In the genomic region with DNA sequence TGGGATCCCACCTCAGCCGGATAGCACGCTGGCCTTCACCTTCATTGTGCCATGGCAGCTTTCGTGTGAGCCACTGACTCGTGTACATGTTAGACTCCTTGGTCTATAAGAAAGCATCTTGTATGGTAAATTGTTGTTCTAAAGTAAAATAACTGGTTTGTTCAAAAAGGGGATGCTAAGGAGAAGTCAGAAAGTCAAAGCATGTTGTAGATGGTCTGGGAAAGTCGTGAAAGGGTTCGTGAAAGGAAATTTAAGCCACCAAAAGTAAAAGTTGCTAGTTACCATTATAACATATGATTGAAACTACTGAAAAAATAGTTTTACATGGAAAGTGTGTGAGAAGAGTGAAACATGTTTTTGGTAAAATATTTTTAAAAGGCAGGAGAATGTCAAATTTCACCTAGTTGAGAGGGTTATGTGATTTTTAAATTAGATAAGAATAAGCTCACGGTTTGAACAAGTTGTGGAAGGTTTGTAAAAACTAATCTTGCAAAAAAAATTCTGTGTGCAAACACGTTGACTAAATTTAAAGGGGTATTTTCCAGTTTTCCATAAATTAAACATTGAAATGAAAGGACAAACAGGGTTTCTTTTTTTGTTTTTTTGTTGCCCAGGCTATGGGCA, we compare ENCODE assay signal across 26 cellular contexts. TPM values are rescaled to one million over a fixed set of nuclear protein-coding genes. Genes with fewer than 3 reads are reported as not detected.
"Had no signal": no experiment of that assay in that cellular context is flagged by ENCODE, and none has a peak within 500 bp of the region (broad histone marks: within the 10 kb centered on the region; RNA-seq: fewer than 3 reads in every experiment).

No MANE protein-coding gene starts in this region.

- H3K36me3 ChIP-seq: ascending aorta, SJSA1 had no signal

- H3K27ac ChIP-seq: ascending aorta, body of pancreas, SJSA1 had no signal

- H3K36me3 Mint-ChIP-seq: activated CD8-positive, alpha-beta memory T cell treated with anti-CD3 and anti-CD28 coated beads, Interleukin-2, amount 10 ng/mL, durations not matched to agents 7 days and 5 days had no signal

- H3K4me1 ChIP-seq: ascending aorta, body of pancreas, SJSA1 had no signal

- ATAC-seq: activated CD4-positive, CD25-positive, alpha-beta regulatory T cell treated with anti-CD3 and anti-CD28 coated beads, Interleukin-2, amount 50 U/mL, for 24 hours; activated CD8-positive, alpha-beta memory T cell treated with anti-CD3 and anti-CD28 coated beads, Interleukin-2, amount 10 ng/mL, durations not matched to agents 7 days and 5 days; body of pancreas; PC-3; SK-N-SH treated with all-trans-retinoic acid at 6 μM for 48 hours had no signal

- H3K4me3 ChIP-seq: ascending aorta, body of pancreas, SJSA1 had no signal

- H3K27ac Mint-ChIP-seq: activated CD8-positive, alpha-beta memory T cell treated with anti-CD3 and anti-CD28 coated beads, Interleukin-2, amount 10 ng/mL, durations not matched to agents 7 days and 5 days; activated naive CD4-positive, alpha-beta T cell treated with anti-CD3 and anti-CD28 coated beads, Interleukin-2, amount 50 U/mL, for 24 hours; activated T-cell treated with anti-CD3 and anti-CD28 coated beads, Interleukin-2, amount 50 U/mL, for 24 hours; activated T-helper 1 cell treated with anti-CD3 and anti-CD28 coated beads, Interleukin-12 subunit alpha, Interleukin-12 subunit beta, Interleukin-2, Interleukin-4 antibody, amounts not matched to agents 30 ng/mL and 10 ng/mL and 1 ng/mL, durations not matched to agents 14 hours and 24 hours and 36 hours had no signal

- H3K9me3 ChIP-seq: body of pancreas had no signal

- FAIRE-seq: RCC 7860 had no signal

- H3K27me3 Mint-ChIP-seq: activated CD8-positive, alpha-beta memory T cell treated with anti-CD3 and anti-CD28 coated beads, Interleukin-2, amount 10 ng/mL, durations not matched to agents 7 days and 5 days; activated naive CD4-positive, alpha-beta T cell treated with anti-CD3 and anti-CD28 coated beads, Interleukin-2, amount 50 U/mL, for 24 hours; activated T-cell treated with anti-CD3 and anti-CD28 coated beads, Interleukin-2, amount 50 U/mL, for 24 hours; central memory CD8-positive, alpha-beta T cell had no signal

- H3K27me3 ChIP-seq: ascending aorta, body of pancreas, SJSA1 had no signal

- H3K4me3 Mint-ChIP-seq: activated CD8-positive, alpha-beta memory T cell treated with anti-CD3 and anti-CD28 coated beads, Interleukin-2, amount 10 ng/mL, durations not matched to agents 7 days and 5 days; activated naive CD4-positive, alpha-beta T cell treated with anti-CD3 and anti-CD28 coated beads, Interleukin-2, amount 50 U/mL, for 24 hours; activated T-cell treated with anti-CD3 and anti-CD28 coated beads, Interleukin-2, amount 50 U/mL, for 24 hours; activated T-helper 1 cell treated with anti-CD3 and anti-CD28 coated beads, Interleukin-12 subunit alpha, Interleukin-12 subunit beta, Interleukin-2, Interleukin-4 antibody, amounts not matched to agents 30 ng/mL and 10 ng/mL and 1 ng/mL, durations not matched to agents 14 hours and 24 hours and 36 hours; central memory CD8-positive, alpha-beta T cell had no signal

- H3K4me1 Mint-ChIP-seq: activated CD8-positive, alpha-beta memory T cell treated with anti-CD3 and anti-CD28 coated beads, Interleukin-2, amount 10 ng/mL, durations not matched to agents 7 days and 5 days; activated naive CD4-positive, alpha-beta T cell treated with anti-CD3 and anti-CD28 coated beads, Interleukin-2, amount 50 U/mL, for 24 hours had no signal

- DNase-seq: activated CD4-positive, alpha-beta T cell treated with anti-CD3 and anti-CD28 coated beads for 4 hours; activated CD4-positive, alpha-beta T cell treated with anti-CD3 and anti-CD28 coated beads, Interleukin-2, amount 50 U/mL, for 48 hours; activated CD8-positive, alpha-beta memory T cell treated with anti-CD3 and anti-CD28 coated beads, Interleukin-2, amount 10 ng/mL, durations not matched to agents 7 days and 5 days; activated effector memory CD4-positive, alpha-beta T cell treated with Interleukin-2 at 50 U/mL for 16 hours; activated naive CD4-positive, alpha-beta T cell; activated T-cell treated with anti-CD3 and anti-CD28 coated beads, Interleukin-2, amount 50 U/mL, for 24 hours; amniotic stem cell; body of pancreas; Karpas-422; NCI-H1092; NCI-H1417; NCI-H1930; NCI-H446; NCI-H524; PC-3; SHP77; SW 1271 had no signal

RNA-seq across cellular contexts. Expression of gene DPRX, which starts 23.4 kb away (rescaled TPM):
- total RNA-seq: activated CD8-positive, alpha-beta memory T cell treated with anti-CD3 and anti-CD28 coated beads, Interleukin-2, amount 10 ng/mL, durations not matched to agents 7 days and 5 days; activated T-helper 1 cell treated with anti-CD3 and anti-CD28 coated beads, Interleukin-12 subunit alpha, Interleukin-12 subunit beta, Interleukin-2, Interleukin-4 antibody, amounts not matched to agents 30 ng/mL and 10 ng/mL and 1 ng/mL, durations not matched to agents 14 hours and 24 hours and 36 hours; ascending aorta; body of pancreas; PC-3; SJSA1; T-helper 1 cell treated with Interleukin-12 subunit alpha and Interleukin-12 subunit beta and Interleukin-4 antibody, amounts not matched to agents 30 ng/mL and 1 ng/mL, for 36 hours had no signal
